ENCODE assay signal across 8 cellular contexts in the genomic region with DNA sequence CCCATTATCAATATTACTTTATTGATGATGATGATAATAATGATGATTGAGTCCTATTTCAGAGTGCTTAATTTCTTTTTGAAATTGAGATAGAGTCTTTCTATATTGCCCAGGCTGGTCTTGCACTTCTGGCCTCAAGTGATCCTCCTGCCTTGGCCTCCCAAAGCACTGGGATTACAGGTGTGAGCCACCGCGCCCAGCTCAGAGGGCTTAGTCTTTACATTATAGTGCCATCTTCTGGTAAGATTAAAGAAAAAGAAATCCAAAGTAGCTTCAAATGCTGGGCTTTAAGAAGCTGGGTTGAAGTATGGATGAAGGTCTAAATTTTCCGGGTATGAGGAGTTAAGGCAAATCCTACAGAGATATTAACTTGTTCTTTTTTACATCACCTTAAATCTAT. TPM values are rescaled to one million over a fixed set of nuclear protein-coding genes. Genes with fewer than 3 reads are reported as not detected.
DNase-seq lines count a peak whose midpoint lies in the region; ATAC-seq, FAIRE-seq and TF ChIP-seq lines count a peak whose summit lies in the region.

No MANE protein-coding gene starts in this region.

- H3K27me3 Mint-ChIP-seq in chondrocyte (ENCODE audit: low read depth) = peaks cover 8% of the 10 kb centered on the region

- intact Hi-C loops in thyroid gland (cut with DNase I) = no loop called here

- peaks cover 2% of the 10 kb centered on the region for H3K36me3 Mint-ChIP-seq in chondrocyte (ENCODE audit: low read depth)

- no peak for ATAC-seq in GM21515 (IDR thresholded peaks at IDR 0.05; ENCODE audit: unreplicated experiment)
- ATAC-seq in HG03432 (IDR thresholded peaks at IDR 0.05; ENCODE audit: unreplicated experiment) = no peak

- no peaks in the 10 kb centered on the region for H3K36me3 ChIP-seq in thyroid gland

- H3K27ac Mint-ChIP-seq in chondrocyte (ENCODE audit: unreplicated experiment) = no peak overlapping the region

- no peaks in the 10 kb centered on the region for H3K27me3 ChIP-seq in thyroid gland

- no peak overlapping the region for H3K4me3 Mint-ChIP-seq in chondrocyte (ENCODE audit: unreplicated experiment)

- no peak for TF ChIP-seq POLR2A in GM12892 (IDR thresholded peaks at IDR 0.05; ENCODE audit: low read depth, low read length)
- no peak for TF ChIP-seq POLR2A in thyroid gland (IDR thresholded peaks at IDR 0.05)

- H3K9me3 Mint-ChIP-seq in chondrocyte (ENCODE audit: low read depth) = no peaks in the 10 kb centered on the region

- WGBS in thyroid gland, 2 donors = 34 to 46% methylated on average over 3 of the region's 3 CpGs

- no peaks in the 10 kb centered on the region for H3K9me3 ChIP-seq in thyroid gland

- FAIRE-seq in GM12892 (lab: Jason Lieb, UNC) = peak; percentile 30

- TF ChIP-seq CTCF in chondrocyte (IDR thresholded peaks at IDR 0.05) (peak; percentile 74), thyroid gland (IDR thresholded peaks at IDR 0.05) (peak in 1 of 6 experiments; percentile 13)

- peaks cover 17% of the 10 kb centered on the region for H3K4me1 Mint-ChIP-seq in chondrocyte (ENCODE audit: low read depth)

- H3K27ac ChIP-seq in thyroid gland = no peak overlapping the region

- H3K4me1 ChIP-seq in thyroid gland = peaks cover 0 to 8% of the 10 kb centered on the region in 2 donors

- peak; percentile 26 for DNase-seq in ACHN
- DNase-seq in GM12892 (ENCODE audit: insufficient read length) = no peak
- peak; percentile 88 for DNase-seq in OCI-M1 (lab: John Stamatoyannopoulos, UW)
- DNase-seq in chondrocyte (ENCODE audit: low spot score) = no peak
- peak; percentile 7 to 13 for DNase-seq in stimulated activated CD4-positive, alpha-beta T cell treated with anti-CD3 and anti-CD28 coated beads, Interleukin-2, amount 100 ng/mL, for 48 hours
- DNase-seq in thyroid gland = no peak

- no peak overlapping the region for H3K4me3 ChIP-seq in thyroid gland (replicated peaks in 1 of 3)

- in situ Hi-C loops in ACHN (cut with HindIII; ENCODE audit: low pct_ligation_motif_present, low pct_unique_long_range_greater_than_20kb, low sequenced_read_pairs) = no loop called here

RNA-seq across cellular contexts. Expression of a gene that starts 3.4 kb away (rescaled TPM):
- polyA plus RNA-seq in GM12892 (2012; ENCODE audit: missing spikeins) = 9.1 TPM
- total RNA-seq in chondrocyte = 13.0 to 19.1 TPM (median 14.7 TPM) in 3 replicates
- 10 to 100 TPM; 22.8 to 50.1 (median 26.0) TPM for total RNA-seq in thyroid gland

RNA-seq across cellular contexts. Expression of a gene that starts 11.8 kb away (rescaled TPM):
- polyA plus RNA-seq in GM12892 (2012; ENCODE audit: missing spikeins) = not detected
- total RNA-seq in chondrocyte = not detected in 3 replicates
- under 1 TPM in 1 of 4 donors, not detected in 3; 0.24 TPM for total RNA-seq in thyroid gland

Comparison
In these comparisons a context has a peak if more than half of its experiments do, and no peak if none do; other contexts are left out.
1. DNase-seq: peak in ACHN (single experiment), OCI-M1 (single experiment) and stimulated activated CD4-positive, alpha-beta T cell treated with anti-CD3 and anti-CD28 coated beads, Interleukin-2, amount 100 ng/mL, for 48 hours (2 of 2); none in GM12892 (single experiment), chondrocyte (single experiment) and thyroid gland (0 of 2).